ENCODE assay signal across 8 cellular contexts in the genomic region with DNA sequence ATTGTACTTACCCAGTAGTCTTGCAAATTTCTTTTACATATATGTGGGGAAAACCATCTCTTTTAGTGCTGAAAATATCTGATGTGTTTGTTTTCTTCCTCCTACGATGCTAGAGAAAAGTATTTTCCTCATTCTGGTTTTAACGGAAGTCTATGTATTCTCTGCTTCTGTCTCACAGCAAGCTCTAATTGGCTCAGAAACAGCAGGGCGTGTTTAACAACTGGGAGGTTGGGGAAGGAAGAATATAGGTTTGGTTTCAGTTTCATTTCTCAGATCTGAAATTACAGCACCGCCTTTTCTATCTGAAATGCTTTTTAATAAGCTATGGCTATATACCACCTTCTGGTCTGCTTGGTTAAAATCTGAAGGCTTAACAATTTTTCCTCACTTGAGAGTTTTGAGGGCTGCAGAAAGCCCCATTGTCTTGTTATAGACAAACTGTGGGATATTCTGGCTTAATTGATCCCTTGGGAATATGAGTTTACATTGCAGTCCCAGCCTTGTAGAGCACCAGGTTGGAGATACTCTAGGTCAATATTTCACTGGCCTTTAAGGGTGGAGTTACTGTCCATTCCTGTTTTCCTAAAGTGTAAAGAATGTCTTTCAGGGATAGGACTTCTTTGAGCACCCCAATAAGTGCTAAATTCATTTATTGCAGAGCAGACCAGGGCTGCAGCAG. TPM values are rescaled to one million over a fixed set of nuclear protein-coding genes. Genes with fewer than 3 reads are reported as not detected.
A peak's percentile ranks its signal among the peaks of the same experiment; 100 is the strongest.
DNase-seq lines count a peak whose midpoint lies in the region; ATAC-seq and TF ChIP-seq lines count a peak whose summit lies in the region.

Gene SAMD9, minus strand, starts transcription at position 128 of the 679 bp plus-strand sequence. CDS start 11,882 bp downstream, outside the sequence.

- peak; percentile 91 for ATAC-seq in Panc1

- H3K27ac ChIP-seq in GM23248 (peak within 1 kb of the TSS; percentile 92), KMS-11 (peak within 1 kb of the TSS; percentile 40; the same call in 1 of the 2 replicates), Panc1 (ENCODE audit: low read length) (peak within 1 kb of the TSS; percentile 87), rectal smooth muscle tissue (ENCODE audit: low read depth, low read length) (peak within 1 kb of the TSS; percentile 24), WERI-Rb-1 (no peak within 1 kb of the TSS)

- no TSS peak for BruUV-seq in Panc1 (replicated peaks; lab: Mats Ljungman, UMichigan)

- 0 to 1% methylated on average over 4 of the region's 4 CpGs for WGBS in GM23248 (ENCODE audit: low coverage in 1 of 2, low lambda C conversion rate in 2 of 2, missing lambda C conversion rate in 2 of 2), 2 experiments

- in situ Hi-C loops in GM23248 (cut with MboI): no loop called here
- in situ Hi-C loops in Panc1 (cut with HindIII; ENCODE audit: low pct_unique_long_range_greater_than_20kb, low sequenced_read_pairs): no loop called here

- H4K20me1 ChIP-seq in GM23248 (ENCODE audit: insufficient read depth) (no peaks in the 10 kb centered on the region), KMS-11 (ENCODE audit: insufficient read depth) (no peaks in the 10 kb centered on the region)

- H3K79me2 ChIP-seq in GM23248 (ENCODE audit: insufficient read depth) (peaks cover 44% of the 10 kb centered on the region), KMS-11 (ENCODE audit: insufficient read depth, low read depth) (peaks cover 12% of the 10 kb centered on the region; the same call in 1 of the 2 replicates)

- intact Hi-C loops in Panc1 (cut with micrococcal nuclease; ENCODE audit: unreplicated experiment): no loop called here

- H2AFZ ChIP-seq in GM23248: peak within 1 kb of the TSS; percentile 83
- peak within 1 kb of the TSS; percentile 58 for H2AFZ ChIP-seq in KMS-11 (ENCODE audit: low read depth)

- H3K4me2 ChIP-seq in GM23248 (ENCODE audit: unreplicated experiment) (peak within 1 kb of the TSS; percentile 85), KMS-11 (peak within 1 kb of the TSS; percentile 92)

- H3K4me1 ChIP-seq in GM23248 (ENCODE audit: insufficient read depth) (peaks cover 46% of the 10 kb centered on the region), KMS-11 (ENCODE audit: low read depth, poor library complexity, severe bottlenecking) (peaks cover 35% of the 10 kb centered on the region), Panc1 (ENCODE audit: control insufficient read depth, insufficient read depth, low read length) (peaks cover 22% of the 10 kb centered on the region), rectal smooth muscle tissue (ENCODE audit: control insufficient read depth, insufficient read depth, low read length) (peaks cover 2% of the 10 kb centered on the region)

- CTCF ChIA-PET in Panc1 (lab: Charles Lee): interaction anchor here (0.7 kb wide), 1 partner anchor 344 kb away, joined by 4 read pairs; no protein-coding TSS in a partner anchor

- H3K36me3 ChIP-seq in GM23248 (ENCODE audit: low read depth): no peaks in the 10 kb centered on the region
- H3K36me3 ChIP-seq in KMS-11 (ENCODE audit: insufficient read depth): no peaks in the 10 kb centered on the region
- no peaks in the 10 kb centered on the region for H3K36me3 ChIP-seq in Panc1 (ENCODE audit: control insufficient read depth, insufficient read depth, low read length)
- H3K36me3 ChIP-seq in rectal smooth muscle tissue (ENCODE audit: control insufficient read depth, insufficient read depth, low read length): no peaks in the 10 kb centered on the region
- no peaks in the 10 kb centered on the region for H3K36me3 ChIP-seq in WERI-Rb-1

- H3F3A ChIP-seq in GM23248 (ENCODE audit: insufficient read depth): peaks cover 47% of the 10 kb centered on the region

- no peaks in the 10 kb centered on the region for H3K27me3 ChIP-seq in GM23248 (replicated peaks; ENCODE audit: insufficient read depth)
- H3K27me3 ChIP-seq in KMS-11 (ENCODE audit: insufficient read depth, low read depth): no peaks in the 10 kb centered on the region
- H3K27me3 ChIP-seq in Panc1 (ENCODE audit: control insufficient read depth, insufficient read depth, low read length): no peaks in the 10 kb centered on the region
- no peaks in the 10 kb centered on the region for H3K27me3 ChIP-seq in rectal smooth muscle tissue (ENCODE audit: control insufficient read depth, insufficient read depth, low read length)
- no peaks in the 10 kb centered on the region for H3K27me3 ChIP-seq in WERI-Rb-1 (ENCODE audit: insufficient read depth, low read depth, severe bottlenecking)

- H3K9ac ChIP-seq in GM23248: peak within 1 kb of the TSS; percentile 72
- peak within 1 kb of the TSS; percentile 23; the same call in 1 of the 2 replicates for H3K9ac ChIP-seq in KMS-11
- no peak within 1 kb of the TSS for H3K9ac ChIP-seq in rectal smooth muscle tissue (ENCODE audit: low read length)

- DNase-seq in GM03348 (ENCODE audit: low spot score) (peak; percentile 87), GM23248 (peak; percentile 95), Panc1 (ENCODE audit: low read depth, low spot score) (peak; percentile 39), foreskin melanocyte (peak; percentile 61), WERI-Rb-1 (no peak)
- DNase-seq in activated effector memory CD4-positive, alpha-beta T cell treated with Interleukin-2 at 50 U/mL for 16 hours: peak; percentile 16

- POLR2A ChIA-PET in Panc1 (lab: Charles Lee): no interaction called here

- no peaks in the 10 kb centered on the region for H3K9me2 ChIP-seq in GM23248 (ENCODE audit: insufficient read depth)

- TF ChIP-seq CTCF in KMS-11 (conservative IDR thresholded peaks at IDR 0.05; ENCODE audit: low read depth, low read length) (no peak), Panc1 (IDR thresholded peaks at IDR 0.05) (no peak), WERI-Rb-1 (IDR thresholded peaks at IDR 0.05; ENCODE audit: low read depth, low read length) (no peak)

- H3K4me3 ChIP-seq in GM23248 (peak within 1 kb of the TSS; percentile 78), KMS-11 (IDR thresholded peaks at IDR 0.05; ENCODE audit: insufficient read depth, low read depth, low read length) (no peak within 1 kb of the TSS), Panc1 (ENCODE audit: low read depth in 2 of 2, low read length in 2 of 2) (peak within 1 kb of the TSS; percentile 43 to 61), rectal smooth muscle tissue (ENCODE audit: low read length) (peak within 1 kb of the TSS; percentile 50), WERI-Rb-1 (ENCODE audit: low read depth, low read length) (no peak within 1 kb of the TSS)

- H3K9me3 ChIP-seq in GM23248 (ENCODE audit: low read depth) (no peaks in the 10 kb centered on the region), Panc1 (ENCODE audit: control insufficient read depth, insufficient read depth, low read depth, low read length) (no peaks in the 10 kb centered on the region), WERI-Rb-1 (ENCODE audit: severe bottlenecking) (no peaks in the 10 kb centered on the region)

RNA-seq across cellular contexts. Expression of gene SAMD9, which starts in this region (rescaled TPM):
- 26.2 and 31.2 TPM in 2 replicates for total RNA-seq in GM23248 (2014; rRNA removed; shearing (Covaris generic))
- polyA plus RNA-seq in GM23248 (2016; fragmentation: Nextera tagmentation; extraction: Ambion mirVana): 14.1 and 15.3 TPM in 2 replicates
- total RNA-seq in Panc1 (2021; ENCODE audit: unreplicated experiment): 6.0 TPM
- 0.94 TPM for polyA plus RNA-seq in Panc1 (2012; ENCODE audit: insufficient read length)

Comparison
In these comparisons a context has a peak if more than half of its experiments do, and no peak if none do; other contexts are left out.
1. H3K4me3 ChIP-seq: peak in GM23248 (single experiment), Panc1 (2 of 2) and rectal smooth muscle tissue (single experiment); none in KMS-11 (single experiment) and WERI-Rb-1 (single experiment).